Comparison of ENCODE assay signal across 7 cellular contexts in genomic region chr1:34852677-34853217, GRCh38. TPM values are rescaled to one million over a fixed set of nuclear protein-coding genes. Genes with fewer than 3 reads are reported as not detected.
DNase-seq lines count a peak whose midpoint lies in the region; ATAC-seq, FAIRE-seq and TF ChIP-seq lines count a peak whose summit lies in the region.

No MANE protein-coding gene starts in this region.

- H3K27ac Mint-ChIP-seq in astrocyte (ENCODE audit: unreplicated experiment) = peak overlapping the region; percentile 48

- peak overlapping the region; percentile 29 for H3K4me3 Mint-ChIP-seq in astrocyte (ENCODE audit: unreplicated experiment)

- TF ChIP-seq CTCF in astrocyte (IDR thresholded peaks at IDR 0.05; ENCODE audit: insufficient read depth, low read depth, low read length) (peak; percentile 99), retinal pigment epithelial cell (conservative IDR thresholded peaks at IDR 0.05; ENCODE audit: low read depth, low read length) (peak; percentile 99)

- H3K4me2 ChIP-seq in astrocyte (ENCODE audit: low read length) = no peak overlapping the region

- no peak overlapping the region for H3K27ac ChIP-seq in astrocyte (ENCODE audit: low read depth, low read length)

- FAIRE-seq in astrocyte (lab: Jason Lieb, UNC) = peak; percentile 60

- H3K9ac ChIP-seq in astrocyte (ENCODE audit: low read length) = peak overlapping the region; percentile 1

- no peak overlapping the region for H2AFZ ChIP-seq in astrocyte (ENCODE audit: low read depth, low read length)

- H3K4me3 ChIP-seq in astrocyte (ENCODE audit: insufficient read depth, low read depth, low read length) (no peak overlapping the region), retinal pigment epithelial cell (ENCODE audit: low read length) (no peak overlapping the region)

- peaks cover 13% of the 10 kb centered on the region for H3K36me3 Mint-ChIP-seq in astrocyte (ENCODE audit: low read depth, unreplicated experiment)

- H3K27me3 ChIP-seq in astrocyte (ENCODE audit: insufficient read depth, low read length) = no peaks in the 10 kb centered on the region

- DNase-seq in NCI-H187 treated with DMSO at 0.1 percent for 48 hours (lab: John Stamatoyannopoulos, UW) (peak; percentile 61), T-helper 2 cell (peak; percentile 60 to 94 (median 81)), astrocyte (ENCODE audit: low read depth) (peak; percentile 86), hepatic stellate cell (ENCODE audit: low spot score) (peak; percentile 93), retinal pigment epithelial cell (ENCODE audit: low read depth) (peak; percentile 81)

- H3K36me3 ChIP-seq in astrocyte (ENCODE audit: insufficient read depth, low read length) = peaks cover 24% of the 10 kb centered on the region

- peaks cover 13% of the 10 kb centered on the region for H3K4me1 Mint-ChIP-seq in astrocyte (ENCODE audit: low read depth, unreplicated experiment)

- peaks cover 70% of the 10 kb centered on the region for H4K20me1 ChIP-seq in astrocyte (ENCODE audit: insufficient read depth, low read length)

- no peaks in the 10 kb centered on the region for H3K9me3 ChIP-seq in astrocyte (ENCODE audit: insufficient read depth, low read depth, low read length)

- peak; percentile 67 for ATAC-seq in GM18508 (IDR thresholded peaks at IDR 0.05; ENCODE audit: insufficient read depth, unreplicated experiment)
- peak; percentile 98 for ATAC-seq in HG02981 (IDR thresholded peaks at IDR 0.05; ENCODE audit: unreplicated experiment)

- H3K27me3 Mint-ChIP-seq in astrocyte (ENCODE audit: low read depth, unreplicated experiment) = peaks cover 1% of the 10 kb centered on the region

- H3K79me2 ChIP-seq in astrocyte (ENCODE audit: insufficient read depth, low read length) = peaks cover 41% of the 10 kb centered on the region

- H3K4me1 ChIP-seq in astrocyte (ENCODE audit: insufficient read depth, low read length) = no peaks in the 10 kb centered on the region

- H3K9me3 Mint-ChIP-seq in astrocyte (ENCODE audit: unreplicated experiment) = no peaks in the 10 kb centered on the region

RNA-seq across cellular contexts. Expression of gene SMIM12, which starts 6.8 kb away (rescaled TPM):
- total RNA-seq in astrocyte = 38.1 and 43.6 TPM in 2 replicates

RNA-seq across cellular contexts. Expression of gene GJA4, which starts 59.9 kb away (rescaled TPM):
- total RNA-seq in astrocyte = not detected in 2 replicates
